13 cellular contexts compared by ENCODE assay signal in genomic region chr16:16045879-16046278, GRCh38.
DNase-seq lines count a peak whose midpoint lies in the region; ATAC-seq and TF ChIP-seq lines count a peak whose summit lies in the region.
"Had no signal": no experiment of that assay in that cellular context is flagged by ENCODE, and none has a peak within 500 bp of the region (broad histone marks: within the 10 kb centered on the region; RNA-seq: fewer than 3 reads in every experiment).

No MANE protein-coding gene starts in this region.

- H3K4me1 Mint-ChIP-seq in activated naive CD4-positive, alpha-beta T cell treated with anti-CD3 and anti-CD28 coated beads for 36 hours (ENCODE audit: low read depth): peaks cover 9% of the 10 kb centered on the region
- H3K4me1 Mint-ChIP-seq in endothelial cell (ENCODE audit: unreplicated experiment): peaks cover 9% of the 10 kb centered on the region
- H3K4me1 Mint-ChIP-seq in stimulated activated effector memory CD8-positive, alpha-beta T cell treated with anti-CD3 and anti-CD28 coated beads, Interleukin-12 subunit alpha, Interleukin-12 subunit beta, amount 100 ng/mL, for 72 hours: peaks cover 7% of the 10 kb centered on the region

- no peaks in the 10 kb centered on the region for H3K27me3 Mint-ChIP-seq in activated naive CD4-positive, alpha-beta T cell treated with anti-CD3 and anti-CD28 coated beads for 36 hours (ENCODE audit: low read depth)
- no peaks in the 10 kb centered on the region for H3K27me3 Mint-ChIP-seq in endothelial cell (ENCODE audit: unreplicated experiment)

- TF ChIP-seq CTCF in OCI-LY3 (IDR thresholded peaks at IDR 0.05; ENCODE audit: low read depth, low read length): peak; percentile 34
- TF ChIP-seq CTCF in endothelial cell (IDR thresholded peaks at IDR 0.05; ENCODE audit: unreplicated experiment): peak; percentile 67
- TF ChIP-seq CTCF in lower lobe of right lung (IDR thresholded peaks at IDR 0.05): no peak

- no peak overlapping the region for H3K4me3 Mint-ChIP-seq in activated naive CD4-positive, alpha-beta T cell treated with anti-CD3 and anti-CD28 coated beads for 36 hours
- H3K4me3 Mint-ChIP-seq in endothelial cell (ENCODE audit: unreplicated experiment): no peak overlapping the region
- H3K4me3 Mint-ChIP-seq in stimulated activated effector memory CD8-positive, alpha-beta T cell treated with anti-CD3 and anti-CD28 coated beads, Interleukin-12 subunit alpha, Interleukin-12 subunit beta, amount 100 ng/mL, for 72 hours: no peak overlapping the region
- H3K4me3 Mint-ChIP-seq: CD8-positive, alpha-beta T cell had no signal

- H3K9me3 ChIP-seq in OCI-LY3 (ENCODE audit: insufficient read depth, low read length): no peaks in the 10 kb centered on the region
- H3K9me3 ChIP-seq in lower lobe of right lung: no peaks in the 10 kb centered on the region
- H3K9me3 ChIP-seq: prostate gland had no signal

- H3K4me1 ChIP-seq in OCI-LY3 (ENCODE audit: low read length) (peaks cover 8% of the 10 kb centered on the region; the same call in 1 of the 2 replicates), lower lobe of right lung (no peaks in the 10 kb centered on the region)

- H3K4me2 ChIP-seq in OCI-LY3 (ENCODE audit: low read length): no peak overlapping the region

- H3K27ac ChIP-seq in OCI-LY3 (ENCODE audit: low read length) (no peak overlapping the region), lower lobe of right lung (no peak overlapping the region)
- H3K27ac ChIP-seq: prostate gland had no signal

- H3K79me2 ChIP-seq in OCI-LY3 (ENCODE audit: low read length): peaks cover 9% of the 10 kb centered on the region; the same call in 1 of the 2 replicates

- intact Hi-C loops in activated naive CD4-positive, alpha-beta T cell treated with anti-CD3 and anti-CD28 coated beads for 36 hours (cut with micrococcal nuclease): no loop called here
- intact Hi-C loops in lower lobe of right lung (cut with DNase I) (no loop called here), sciatic nerve (cut with DNase I) (no loop called here)

- peak; percentile 32 for DNase-seq in activated naive CD4-positive, alpha-beta T cell treated with anti-CD3 and anti-CD28 coated beads for 36 hours
- DNase-seq in activated naive CD4-positive, alpha-beta T cell treated with anti-CD3 and anti-CD28 coated beads, Interleukin-2, amount 50 U/mL, for 16 hours: no peak
- DNase-seq in endothelial cell (ENCODE audit: low spot score) (peak; percentile 56), lower lobe of right lung (no peak), sciatic nerve (ENCODE audit: low spot score) (no peak), foreskin melanocyte (no peak)
- no peak for DNase-seq in stimulated activated effector memory CD8-positive, alpha-beta T cell treated with anti-CD3 and anti-CD28 coated beads, Interleukin-12 subunit alpha, Interleukin-12 subunit beta, amount 100 ng/mL, for 72 hours (ENCODE audit: low spot score in 2 of 2)
- DNase-seq: activated CD4-positive, CD25-positive, alpha-beta regulatory T cell; NCI-H1417 treated with DMSO at 0.1 percent for 48 hours had no signal

- H3K27ac Mint-ChIP-seq in activated naive CD4-positive, alpha-beta T cell treated with anti-CD3 and anti-CD28 coated beads for 36 hours: no peak overlapping the region
- H3K27ac Mint-ChIP-seq in endothelial cell (ENCODE audit: unreplicated experiment): peak overlapping the region; percentile 20
- H3K27ac Mint-ChIP-seq in stimulated activated effector memory CD8-positive, alpha-beta T cell treated with anti-CD3 and anti-CD28 coated beads, Interleukin-12 subunit alpha, Interleukin-12 subunit beta, amount 100 ng/mL, for 72 hours: peak overlapping the region; percentile 43
- H3K27ac Mint-ChIP-seq: CD8-positive, alpha-beta T cell had no signal

- H2AFZ ChIP-seq in OCI-LY3 (ENCODE audit: low read depth, low read length): no peak overlapping the region

- no peak for ATAC-seq in stimulated activated effector memory CD8-positive, alpha-beta T cell treated with anti-CD3 and anti-CD28 coated beads, Interleukin-12 subunit alpha, Interleukin-12 subunit beta, amount 100 ng/mL, for 72 hours
- ATAC-seq in lower lobe of right lung: no peak
- ATAC-seq in sciatic nerve: no peak
- ATAC-seq: CD8-positive, alpha-beta T cell; left lobe of liver had no signal

- no peaks in the 10 kb centered on the region for H3K9me3 Mint-ChIP-seq in activated naive CD4-positive, alpha-beta T cell treated with anti-CD3 and anti-CD28 coated beads for 36 hours
- no peaks in the 10 kb centered on the region for H3K9me3 Mint-ChIP-seq in endothelial cell (ENCODE audit: unreplicated experiment)
- no peaks in the 10 kb centered on the region for H3K9me3 Mint-ChIP-seq in stimulated activated effector memory CD8-positive, alpha-beta T cell treated with anti-CD3 and anti-CD28 coated beads, Interleukin-12 subunit alpha, Interleukin-12 subunit beta, amount 100 ng/mL, for 72 hours
- H3K9me3 Mint-ChIP-seq: CD8-positive, alpha-beta T cell had no signal

- H3K9ac ChIP-seq in OCI-LY3 (ENCODE audit: low read length): no peak overlapping the region

- CTCF ChIA-PET in activated naive CD4-positive, alpha-beta T cell treated with anti-CD3 and anti-CD28 coated beads for 36 hours (lab: Charles Lee): interaction anchor here (0.7 to 1.3 kb wide), 3 partner anchors 11 to 99 kb away, joined by 3 to 4 read pairs (median 3); no protein-coding TSS in a partner anchor

- H3K27me3 ChIP-seq in OCI-LY3 (ENCODE audit: low read depth, low read length): no peaks in the 10 kb centered on the region
- H3K27me3 ChIP-seq in lower lobe of right lung (ENCODE audit: low read depth): no peaks in the 10 kb centered on the region

- no peaks in the 10 kb centered on the region; the same call in 1 of the 2 replicates for H4K20me1 ChIP-seq in OCI-LY3 (ENCODE audit: insufficient read depth, low read length)

- no peak overlapping the region for H3K4me3 ChIP-seq in OCI-LY3 (ENCODE audit: low read length)
- no peak overlapping the region for H3K4me3 ChIP-seq in lower lobe of right lung
- H3K4me3 ChIP-seq: prostate gland had no signal

- H3K36me3 ChIP-seq in OCI-LY3 (replicated peaks; ENCODE audit: low read depth, low read length) (peaks cover 66% of the 10 kb centered on the region), lower lobe of right lung (peaks cover 90% of the 10 kb centered on the region)

- peaks cover 45% of the 10 kb centered on the region for H3K36me3 Mint-ChIP-seq in activated naive CD4-positive, alpha-beta T cell treated with anti-CD3 and anti-CD28 coated beads for 36 hours (ENCODE audit: low read depth)
- H3K36me3 Mint-ChIP-seq in endothelial cell (ENCODE audit: low read depth, unreplicated experiment): peaks cover 9% of the 10 kb centered on the region
- peaks cover 100% of the 10 kb centered on the region for H3K36me3 Mint-ChIP-seq in stimulated activated effector memory CD8-positive, alpha-beta T cell treated with anti-CD3 and anti-CD28 coated beads, Interleukin-12 subunit alpha, Interleukin-12 subunit beta, amount 100 ng/mL, for 72 hours

Comparison
In these comparisons a context has a peak if more than half of its experiments do, and no peak if none do; other contexts are left out.
1. DNase-seq: peak in activated naive CD4-positive, alpha-beta T cell treated with anti-CD3 and anti-CD28 coated beads for 36 hours (single experiment) and endothelial cell (single experiment); none in activated naive CD4-positive, alpha-beta T cell treated with anti-CD3 and anti-CD28 coated beads, Interleukin-2, amount 50 U/mL, for 16 hours (single experiment), stimulated activated effector memory CD8-positive, alpha-beta T cell treated with anti-CD3 and anti-CD28 coated beads, Interleukin-12 subunit alpha, Interleukin-12 subunit beta, amount 100 ng/mL, for 72 hours (0 of 2), lower lobe of right lung (single experiment), sciatic nerve (single experiment) and foreskin melanocyte (single experiment).